Comparison of ENCODE assay signal across 9 cellular contexts in the genomic region with DNA sequence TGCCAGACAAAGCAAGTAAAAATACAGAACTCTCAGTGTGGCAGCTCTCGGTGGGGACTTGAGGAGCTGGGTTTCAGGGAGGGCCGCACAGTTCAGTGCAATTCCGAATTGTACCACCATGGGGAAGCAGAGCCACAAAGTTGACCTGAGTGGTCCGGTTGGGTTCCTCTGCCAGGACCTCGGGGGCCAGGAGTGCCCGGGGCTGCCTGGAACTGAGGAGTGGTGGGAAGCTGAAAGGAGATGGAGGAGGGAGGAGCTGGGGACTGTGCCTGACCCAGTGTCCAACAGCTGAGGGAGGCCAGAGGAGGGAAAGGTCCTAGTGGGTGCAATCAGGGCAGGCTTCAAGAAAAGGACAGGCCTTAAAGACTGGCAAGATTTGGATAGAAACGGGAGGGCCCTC. TPM values are rescaled to one million over a fixed set of nuclear protein-coding genes. Genes with fewer than 3 reads are reported as not detected.
DNase-seq lines count a peak whose midpoint lies in the region; ATAC-seq and TF ChIP-seq lines count a peak whose summit lies in the region.
"Had no signal": no experiment of that assay in that cellular context is flagged by ENCODE, and none has a peak within 500 bp of the region (broad histone marks: within the 10 kb centered on the region; RNA-seq: fewer than 3 reads in every experiment).

No MANE protein-coding gene starts in this region.

- H3K9me3 ChIP-seq in gastroesophageal sphincter = peaks cover 0 to 6% (median 0%) of the 10 kb centered on the region in 3 donors

- peaks cover 15% of the 10 kb centered on the region for H3K27me3 ChIP-seq in gastroesophageal sphincter
- H3K27me3 ChIP-seq: BLaER1 treated with 17β-estradiol and CSF1 and Interleukin-3, amounts not matched to agents 10 nM and 100 nM had no signal

- peaks cover 2% of the 10 kb centered on the region for H3K27me3 Mint-ChIP-seq in activated T-helper 1 cell treated with anti-CD3 and anti-CD28 coated beads, Interleukin-12 subunit alpha, Interleukin-12 subunit beta, Interleukin-2, Interleukin-4 antibody, amounts not matched to agents 30 ng/mL and 10 ng/mL and 1 ng/mL, durations not matched to agents 14 hours and 24 hours and 36 hours (ENCODE audit: insufficient read depth)

- no peaks in the 10 kb centered on the region for H3K4me1 ChIP-seq in gastroesophageal sphincter

- no peak for TF ChIP-seq EP300 in gastroesophageal sphincter (IDR thresholded peaks at IDR 0.05)

- TF ChIP-seq POLR2A in gastroesophageal sphincter (IDR thresholded peaks at IDR 0.05) = no peak

- TF ChIP-seq CTCF in gastroesophageal sphincter (IDR thresholded peaks at IDR 0.05) = peak in 3 of 4 experiments; percentile 54 to 77 (median 68)

- ATAC-seq in HG03280 (IDR thresholded peaks at IDR 0.05; ENCODE audit: unreplicated experiment) = peak; percentile 81
- ATAC-seq in gastroesophageal sphincter = peak; percentile 69
- no peak for ATAC-seq in GM19455 (IDR thresholded peaks at IDR 0.05; ENCODE audit: unreplicated experiment)

- intact Hi-C loops in activated T-helper 1 cell treated with anti-CD3 and anti-CD28 coated beads, Interleukin-12 subunit alpha, Interleukin-12 subunit beta, Interleukin-2, Interleukin-4 antibody, amounts not matched to agents 30 ng/mL and 10 ng/mL and 1 ng/mL, durations not matched to agents 14 hours and 24 hours and 36 hours (cut with micrococcal nuclease) = loop anchor here (5.0 to 10.0 kb wide), 2 partner anchors 63 to 155 kb away; no protein-coding TSS in a partner anchor

- H3K36me3 ChIP-seq in gastroesophageal sphincter = no peaks in the 10 kb centered on the region
- H3K36me3 ChIP-seq: BLaER1 treated with 17β-estradiol and CSF1 and Interleukin-3, amounts not matched to agents 10 nM and 100 nM had no signal

- no peak overlapping the region for H3K27ac ChIP-seq in gastroesophageal sphincter
- H3K27ac ChIP-seq: BLaER1 treated with 17β-estradiol and CSF1 and Interleukin-3, amounts not matched to agents 10 nM and 100 nM had no signal

- no peaks in the 10 kb centered on the region for H3K36me3 Mint-ChIP-seq in activated T-helper 1 cell treated with anti-CD3 and anti-CD28 coated beads, Interleukin-12 subunit alpha, Interleukin-12 subunit beta, Interleukin-2, Interleukin-4 antibody, amounts not matched to agents 30 ng/mL and 10 ng/mL and 1 ng/mL, durations not matched to agents 14 hours and 24 hours and 36 hours (ENCODE audit: low read depth)

- H3K9me3 Mint-ChIP-seq in activated T-helper 1 cell treated with anti-CD3 and anti-CD28 coated beads, Interleukin-12 subunit alpha, Interleukin-12 subunit beta, Interleukin-2, Interleukin-4 antibody, amounts not matched to agents 30 ng/mL and 10 ng/mL and 1 ng/mL, durations not matched to agents 14 hours and 24 hours and 36 hours = no peaks in the 10 kb centered on the region

- H3K4me3 Mint-ChIP-seq in activated T-helper 1 cell treated with anti-CD3 and anti-CD28 coated beads, Interleukin-12 subunit alpha, Interleukin-12 subunit beta, Interleukin-2, Interleukin-4 antibody, amounts not matched to agents 30 ng/mL and 10 ng/mL and 1 ng/mL, durations not matched to agents 14 hours and 24 hours and 36 hours = no peak overlapping the region

- H3K4me3 ChIP-seq in gastroesophageal sphincter = no peak overlapping the region
- H3K4me3 ChIP-seq: BLaER1 treated with 17β-estradiol and CSF1 and Interleukin-3, amounts not matched to agents 10 nM and 100 nM had no signal

- WGBS in gastroesophageal sphincter (ENCODE audit: low coverage in 1 of 2), 2 donors = 14 to 30% methylated on average over 3 to 7 of the region's 7 CpGs

- peak; percentile 84 for DNase-seq in NCI-H1436 (lab: John Stamatoyannopoulos, UW)
- DNase-seq in NCI-H1436 treated with DMSO at 0.1 percent for 48 hours (lab: John Stamatoyannopoulos, UW) = no peak
- DNase-seq in NCI-H82 (lab: John Stamatoyannopoulos, UW) = peak; percentile 86
- peak; percentile 6 for DNase-seq in activated T-helper 1 cell treated with anti-CD3 and anti-CD28 coated beads, Interleukin-12 subunit alpha, Interleukin-12 subunit beta, Interleukin-2, Interleukin-4 antibody, amounts not matched to agents 30 ng/mL and 10 ng/mL and 1 ng/mL, durations not matched to agents 14 hours and 24 hours and 36 hours (ENCODE audit: low spot score)
- peak in 51 of 56 donors; percentile 5 to 80 (median 39) for DNase-seq in nucleus accumbens (lab: John Stamatoyannopoulos, UW)

- H3K4me1 Mint-ChIP-seq in activated T-helper 1 cell treated with anti-CD3 and anti-CD28 coated beads, Interleukin-12 subunit alpha, Interleukin-12 subunit beta, Interleukin-2, Interleukin-4 antibody, amounts not matched to agents 30 ng/mL and 10 ng/mL and 1 ng/mL, durations not matched to agents 14 hours and 24 hours and 36 hours (ENCODE audit: low read depth) = no peaks in the 10 kb centered on the region

- no peak overlapping the region for H3K27ac Mint-ChIP-seq in activated T-helper 1 cell treated with anti-CD3 and anti-CD28 coated beads, Interleukin-12 subunit alpha, Interleukin-12 subunit beta, Interleukin-2, Interleukin-4 antibody, amounts not matched to agents 30 ng/mL and 10 ng/mL and 1 ng/mL, durations not matched to agents 14 hours and 24 hours and 36 hours

RNA-seq across cellular contexts. Expression of gene TRH, which starts 32.2 kb away (rescaled TPM):
- not detected in 2 replicates for total RNA-seq in activated T-helper 1 cell treated with anti-CD3 and anti-CD28 coated beads, Interleukin-12 subunit alpha, Interleukin-12 subunit beta, Interleukin-2, Interleukin-4 antibody, amounts not matched to agents 30 ng/mL and 10 ng/mL and 1 ng/mL, durations not matched to agents 14 hours and 24 hours and 36 hours
- under 1 TPM in 1 of 4 donors, not detected in 3; 0.30 TPM for total RNA-seq in gastroesophageal sphincter

RNA-seq across cellular contexts. Expression of gene TMCC1, which starts 48.8 kb away (rescaled TPM):
- 17.1 and 22.4 TPM in 2 replicates for total RNA-seq in activated T-helper 1 cell treated with anti-CD3 and anti-CD28 coated beads, Interleukin-12 subunit alpha, Interleukin-12 subunit beta, Interleukin-2, Interleukin-4 antibody, amounts not matched to agents 30 ng/mL and 10 ng/mL and 1 ng/mL, durations not matched to agents 14 hours and 24 hours and 36 hours
- 10 to 100 TPM; 20.3 to 32.7 (median 28.1) TPM for total RNA-seq in gastroesophageal sphincter
